23 cellular contexts compared by ENCODE assay signal in the genomic region with DNA sequence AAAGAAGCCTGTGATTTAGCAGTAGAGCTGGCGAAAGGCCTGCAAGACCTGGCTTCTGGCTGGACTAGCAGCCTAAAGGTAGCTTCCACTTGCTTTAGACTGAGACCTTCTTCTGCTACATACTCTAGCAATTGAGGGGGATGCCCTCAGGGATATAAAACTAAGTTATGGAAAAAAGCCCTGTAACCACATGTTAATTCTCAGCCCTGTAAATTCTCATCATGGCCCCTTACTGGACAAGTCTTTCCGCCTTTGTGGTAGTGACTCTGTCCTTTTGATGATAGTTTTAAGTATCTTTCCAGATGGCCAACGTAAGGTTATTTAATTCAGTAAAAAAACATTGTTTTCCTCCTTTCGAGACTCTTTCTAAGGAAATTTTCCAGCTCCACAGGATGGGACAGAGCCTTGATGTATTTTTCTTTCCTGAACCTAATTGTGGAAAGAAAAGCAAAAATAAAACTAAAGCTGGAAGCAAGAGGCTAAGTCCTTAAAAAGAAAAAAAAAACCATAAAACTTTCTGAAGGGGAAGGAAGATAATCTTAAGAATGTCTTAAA. TPM values are rescaled to one million over a fixed set of nuclear protein-coding genes. Genes with fewer than 3 reads are reported as not detected.
DNase-seq lines count a peak whose midpoint lies in the region; ATAC-seq, FAIRE-seq and TF ChIP-seq lines count a peak whose summit lies in the region.
"Had no signal": no experiment of that assay in that cellular context is flagged by ENCODE, and none has a peak within 500 bp of the region (broad histone marks: within the 10 kb centered on the region; RNA-seq: fewer than 3 reads in every experiment).

No MANE protein-coding gene starts in this region.

- no peaks in the 10 kb centered on the region for H4K20me1 ChIP-seq in PC-3 (ENCODE audit: low read length)
- H4K20me1 ChIP-seq in fibroblast of lung (ENCODE audit: control insufficient read depth, extremely low read depth, insufficient read depth, low read length) = no peaks in the 10 kb centered on the region

- intact Hi-C loops in Caco-2 (cut with micrococcal nuclease; ENCODE audit: unreplicated experiment) (no loop called here), PC-3 (cut with micrococcal nuclease) (no loop called here), psoas muscle (cut with DNase I) (no loop called here)

- no peaks in the 10 kb centered on the region for H3K36me3 ChIP-seq in Caco-2 (ENCODE audit: control insufficient read depth, insufficient read depth, low read length)
- no peaks in the 10 kb centered on the region for H3K36me3 ChIP-seq in PC-3 (ENCODE audit: low read depth, low read length)
- no peaks in the 10 kb centered on the region for H3K36me3 ChIP-seq in fibroblast of lung (ENCODE audit: control insufficient read depth, insufficient read depth, low read length)
- no peaks in the 10 kb centered on the region for H3K36me3 ChIP-seq in psoas muscle (ENCODE audit: insufficient read depth in 1 of 2, low read depth in 1 of 2)
- no peaks in the 10 kb centered on the region for H3K36me3 ChIP-seq in BE2C

- DNase-seq in Caco-2 (no peak), PC-3 (no peak), fibroblast of lung (ENCODE audit: low read depth in 2 of 2) (no peak), psoas muscle (no peak), D341Med (ENCODE audit: low spot score) (no peak), BE2C (no peak), D721Med (ENCODE audit: insufficient read length, low spot score) (no peak), NOMO-1 treated with DMSO at 0.1 percent for 48 hours (lab: John Stamatoyannopoulos, UW; ENCODE audit: unreplicated experiment) (no peak)
- DNase-seq: activated CD8-positive, alpha-beta T cell treated with anti-CD3 and anti-CD28 coated beads, Interleukin-2, amount 10 ng/mL, durations not matched to agents 7 days and 5 days; activated T-cell treated with anti-CD3 and anti-CD28 coated beads, Interleukin-2, amount 50 U/mL, for 72 hours; COR-L47; H9; midbrain; NCI-H1436; NCI-H69; OCI-M1; stimulated activated CD4-positive, alpha-beta T cell treated with anti-CD3 and anti-CD28 coated beads, Interleukin-12 subunit alpha, Interleukin-12 subunit beta, amount 100 ng/mL, for 4 hours had no signal

- 57 to 63% (median 58%) methylated on average over 4 of the region's 4 CpGs for WGBS in psoas muscle, 3 donors

- H3K9me3 Mint-ChIP-seq in Caco-2 (ENCODE audit: unreplicated experiment) = peaks cover 27% of the 10 kb centered on the region

- H2AFZ ChIP-seq in PC-3 (ENCODE audit: low read length) (no peak overlapping the region), fibroblast of lung (ENCODE audit: low read length) (no peak overlapping the region)

- H3K4me3 ChIP-seq in Caco-2 (ENCODE audit: low read depth, low read length) (no peak overlapping the region), PC-3 (ENCODE audit: low read length) (no peak overlapping the region), fibroblast of lung (replicated peaks in 1 of 4; ENCODE audit: control extremely low read depth in 1 of 4, insufficient read depth in 1 of 4, low read depth in 3 of 4, low read length in 4 of 4) (no peak overlapping the region), psoas muscle (no peak overlapping the region), BE2C (ENCODE audit: low read depth, low read length) (no peak overlapping the region)

- H3K27ac Mint-ChIP-seq in Caco-2 (ENCODE audit: unreplicated experiment) = peak overlapping the region; percentile 81
- H3K27ac Mint-ChIP-seq: activated CD8-positive, alpha-beta T cell treated with anti-CD3 and anti-CD28 coated beads, Interleukin-2, amount 10 ng/mL, durations not matched to agents 7 days and 5 days; H9 had no signal

- H3F3A ChIP-seq in PC-3 (ENCODE audit: low read length, unreplicated experiment) = no peaks in the 10 kb centered on the region

- no peak for TF ChIP-seq CTCF in Caco-2 (IDR thresholded peaks at IDR 0.05; ENCODE audit: insufficient read depth in 1 of 2, low read depth in 1 of 2, low read length in 1 of 2, severe bottlenecking in 1 of 2, unreplicated experiment in 1 of 2)
- no peak for TF ChIP-seq CTCF in PC-3 (conservative IDR thresholded peaks at IDR 0.05; ENCODE audit: low read depth, low read length)
- no peak for TF ChIP-seq CTCF in fibroblast of lung (conservative IDR thresholded peaks at IDR 0.05 in 1 of 2, IDR thresholded peaks at IDR 0.05 in 1 of 2; ENCODE audit: low read depth in 1 of 2, low read length in 2 of 2)
- TF ChIP-seq CTCF in psoas muscle (IDR thresholded peaks at IDR 0.05) = no peak
- TF ChIP-seq CTCF in BE2C (IDR thresholded peaks at IDR 0.05; ENCODE audit: low read depth, low read length) = no peak
- no peak for TF ChIP-seq CTCF in D721Med (IDR thresholded peaks at IDR 0.05; ENCODE audit: insufficient read depth, missing control alignments)

- no peaks in the 10 kb centered on the region for H3K36me3 Mint-ChIP-seq in Caco-2 (ENCODE audit: insufficient read depth, unreplicated experiment)
- H3K36me3 Mint-ChIP-seq: brain had no signal

- H3K4me1 ChIP-seq in Caco-2 = 0 out of 2 replicates have a peak, but pooled peaks cover 6% of the 10 kb centered on the region
- H3K4me1 ChIP-seq in PC-3 (ENCODE audit: insufficient read depth, low read length) = peaks cover 13% of the 10 kb centered on the region
- H3K4me1 ChIP-seq in fibroblast of lung (ENCODE audit: control insufficient read depth, extremely low read depth, insufficient read depth, low read length) = peaks cover 20% of the 10 kb centered on the region
- H3K4me1 ChIP-seq in psoas muscle = peaks cover 9% of the 10 kb centered on the region
- no peaks in the 10 kb centered on the region for H3K4me1 ChIP-seq in BE2C

- no peaks in the 10 kb centered on the region for H3K9me2 ChIP-seq in PC-3 (replicated peaks; ENCODE audit: low read length)

- CTCF ChIA-PET in Caco-2 (lab: Charles Lee) = no interaction called here
- CTCF ChIA-PET in PC-3 (lab: Charles Lee) = no interaction called here

- no peaks in the 10 kb centered on the region for H3K79me2 ChIP-seq in PC-3 (ENCODE audit: low read length)
- no peaks in the 10 kb centered on the region for H3K79me2 ChIP-seq in fibroblast of lung (ENCODE audit: control insufficient read depth, insufficient read depth, low read length)

- H3K27ac ChIP-seq in PC-3 (ENCODE audit: low read length) (peak overlapping the region; percentile 43), fibroblast of lung (ENCODE audit: insufficient read depth, low read length) (peak overlapping the region; percentile 7), psoas muscle (peak overlapping the region; percentile 41)

- peaks cover 8% of the 10 kb centered on the region for H3K4me1 Mint-ChIP-seq in Caco-2 (ENCODE audit: low read depth, unreplicated experiment)

- H3K9me3 ChIP-seq in Caco-2 (peaks cover 23% of the 10 kb centered on the region), PC-3 (ENCODE audit: low read length) (no peaks in the 10 kb centered on the region; the same call in 1 of the 2 replicates), fibroblast of lung (ENCODE audit: control insufficient read depth, insufficient read depth, low read depth, low read length) (no peaks in the 10 kb centered on the region), psoas muscle (peaks cover 6% of the 10 kb centered on the region), BE2C (no peaks in the 10 kb centered on the region)

- no peaks in the 10 kb centered on the region for H3K27me3 ChIP-seq in Caco-2 (replicated peaks; ENCODE audit: control insufficient read depth, insufficient read depth, low read length)
- no peaks in the 10 kb centered on the region for H3K27me3 ChIP-seq in PC-3 (ENCODE audit: low read length)
- no peaks in the 10 kb centered on the region for H3K27me3 ChIP-seq in fibroblast of lung (ENCODE audit: control insufficient read depth, insufficient read depth, low read length)
- no peaks in the 10 kb centered on the region for H3K27me3 ChIP-seq in psoas muscle (ENCODE audit: insufficient read depth in 3 of 3, low read length in 2 of 3)
- H3K27me3 ChIP-seq in BE2C = no peaks in the 10 kb centered on the region

- ATAC-seq in PC-3 (no peak; the same call in 1 of the 2 replicates), psoas muscle (no peak)
- ATAC-seq: activated CD8-positive, alpha-beta T cell treated with anti-CD3 and anti-CD28 coated beads, Interleukin-2, amount 10 ng/mL, durations not matched to agents 7 days and 5 days; activated naive CD4-positive, alpha-beta T cell treated with anti-CD3 and anti-CD28 coated beads, Interleukin-2, amount 50 U/mL, for 72 hours had no signal

- POLR2A ChIA-PET in Caco-2 (lab: Charles Lee) = no interaction called here
- POLR2A ChIA-PET in PC-3 (lab: Charles Lee; ENCODE audit: unreplicated experiment) = interaction anchor here (0.7 to 1.0 kb wide), 2 partner anchors 24 to 81 kb away, joined by 3 to 6 read pairs; no protein-coding TSS in a partner anchor

- FAIRE-seq in D721Med (lab: Jason Lieb, UNC) = no peak
- FAIRE-seq: frontal cortex had no signal

- BruUV-seq in Caco-2 (replicated peaks; lab: Mats Ljungman, UMichigan) = no TSS peak
- BruUV-seq in PC-3 (replicated peaks; lab: Mats Ljungman, UMichigan) = no TSS peak

- no peaks in the 10 kb centered on the region for H3K27me3 Mint-ChIP-seq in Caco-2 (ENCODE audit: insufficient read depth, unreplicated experiment)
- H3K27me3 Mint-ChIP-seq: brain had no signal

- no peak overlapping the region for H3K4me3 Mint-ChIP-seq in Caco-2 (ENCODE audit: unreplicated experiment)
- H3K4me3 Mint-ChIP-seq: activated CD8-positive, alpha-beta T cell treated with anti-CD3 and anti-CD28 coated beads, Interleukin-2, amount 10 ng/mL, durations not matched to agents 7 days and 5 days; activated T-cell treated with anti-CD3 and anti-CD28 coated beads, Interleukin-2, amount 50 U/mL, for 72 hours; brain; H9 had no signal

- H3K4me2 ChIP-seq in PC-3 (ENCODE audit: low read length) (no peak overlapping the region), fibroblast of lung (ENCODE audit: extremely low read depth, insufficient read depth, low read length) (no peak overlapping the region)

- H3K9ac ChIP-seq in PC-3 (ENCODE audit: low read length) (no peak overlapping the region), fibroblast of lung (ENCODE audit: insufficient read depth, low read length) (no peak overlapping the region)

RNA-seq across cellular contexts. Expression of a gene that starts 25.3 kb away (rescaled TPM):
- 1.9 and 2.7 TPM in 2 replicates for total RNA-seq in Caco-2 (2022)
- total RNA-seq in PC-3 (2014; rRNA removed) = 0.23 and 0.40 TPM in 2 replicates
- total RNA-seq in fibroblast of lung = 0.26 and 1.7 TPM in 2 replicates
- 0.98 and 1.7 TPM in 2 replicates for polyA plus RNA-seq in fibroblast of lung
- 0.82 and 1.6 TPM in 2 replicates for polyA plus RNA-seq in fibroblast of lung (2012)
- polyA minus RNA-seq in fibroblast of lung (ENCODE audit: low replicate concordance) = not detected in 2 replicates
- total RNA-seq in psoas muscle = under 1 TPM in 1 of 4 donors, not detected in 3; 0.13 TPM
- under 1 TPM in 2 of 3 donors, not detected in 1; 0.07 to 0.66 TPM for polyA plus RNA-seq in psoas muscle
- 1.0 TPM for polyA plus RNA-seq in BE2C (2012; ENCODE audit: insufficient read depth, insufficient read length, low read depth)
- total RNA-seq: activated CD8-positive, alpha-beta T cell treated with anti-CD3 and anti-CD28 coated beads, Interleukin-2, amount 10 ng/mL, durations not matched to agents 7 days and 5 days; activated naive CD4-positive, alpha-beta T cell treated with anti-CD3 and anti-CD28 coated beads, Interleukin-2, amount 50 U/mL, for 72 hours; activated T-cell treated with anti-CD3 and anti-CD28 coated beads, Interleukin-2, amount 50 U/mL, for 72 hours; frontal cortex; H9; MCF 10A; subcutaneous adipose tissue had no signal
- polyA plus RNA-seq: neural cell had no signal
